In genomic region chr4:151013491-151013890, GRCh38 we compare ENCODE assay signal across 7 cellular contexts. TPM values are rescaled to one million over a fixed set of nuclear protein-coding genes. Genes with fewer than 3 reads are reported as not detected.
DNase-seq lines count a peak whose midpoint lies in the region; ATAC-seq and TF ChIP-seq lines count a peak whose summit lies in the region.

No MANE protein-coding gene starts in this region.

- TF ChIP-seq CTCF in GM12875 (IDR thresholded peaks at IDR 0.05; ENCODE audit: borderline replicate concordance, insufficient read depth, low read depth, low read length) = no peak
- no peak for TF ChIP-seq CTCF in osteocyte (IDR thresholded peaks at IDR 0.05)

- peak overlapping the region; percentile 88 for H3K4me3 ChIP-seq in GM12875 (ENCODE audit: low read depth, low read length)

- H3K4me3 Mint-ChIP-seq in effector memory CD8-positive, alpha-beta T cell = peak overlapping the region; percentile 98 to 100
- H3K4me3 Mint-ChIP-seq in osteocyte (ENCODE audit: unreplicated experiment) = peak overlapping the region; percentile 100

- no peaks in the 10 kb centered on the region for H3K27me3 Mint-ChIP-seq in effector memory CD8-positive, alpha-beta T cell
- no peaks in the 10 kb centered on the region for H3K27me3 Mint-ChIP-seq in osteocyte (ENCODE audit: unreplicated experiment)

- H3K36me3 Mint-ChIP-seq in effector memory CD8-positive, alpha-beta T cell (ENCODE audit: insufficient read depth) = peaks cover 8% of the 10 kb centered on the region
- no peaks in the 10 kb centered on the region for H3K36me3 Mint-ChIP-seq in osteocyte (ENCODE audit: unreplicated experiment)

- H3K27ac Mint-ChIP-seq in effector memory CD8-positive, alpha-beta T cell = peak overlapping the region in 1 of 2 donors; percentile 95
- H3K27ac Mint-ChIP-seq in osteocyte (ENCODE audit: unreplicated experiment) = no peak overlapping the region

- peak; percentile 2 for DNase-seq in NCI-H82 treated with DMSO at 0.1 percent for 48 hours (lab: John Stamatoyannopoulos, UW; ENCODE audit: unreplicated experiment)
- no peak for DNase-seq in effector memory CD8-positive, alpha-beta T cell
- no peak for DNase-seq in osteocyte (ENCODE audit: extremely low spot score, unreplicated experiment)
- DNase-seq in effector CD4-positive, alpha-beta T cell = no peak
- no peak for DNase-seq in NCI-H2081 (lab: John Stamatoyannopoulos, UW)

- ATAC-seq in effector memory CD8-positive, alpha-beta T cell (replicated peaks) = no peak
- ATAC-seq in HG03342 (IDR thresholded peaks at IDR 0.05; ENCODE audit: unreplicated experiment) = no peak

- peaks cover 21 to 32% of the 10 kb centered on the region in 2 donors for H3K4me1 Mint-ChIP-seq in effector memory CD8-positive, alpha-beta T cell (ENCODE audit: low read depth in 2 of 2)
- peaks cover 29% of the 10 kb centered on the region for H3K4me1 Mint-ChIP-seq in osteocyte (ENCODE audit: unreplicated experiment)

- no peaks in the 10 kb centered on the region for H3K9me3 Mint-ChIP-seq in effector memory CD8-positive, alpha-beta T cell
- H3K9me3 Mint-ChIP-seq in osteocyte (ENCODE audit: unreplicated experiment) = no peaks in the 10 kb centered on the region

RNA-seq across cellular contexts. Expression of gene LRBA, which starts 1.6 kb away (rescaled TPM):
- 40.8 and 41.4 TPM in 2 replicates for total RNA-seq in osteocyte
